13 cellular contexts compared by ENCODE assay signal in the genomic region with DNA sequence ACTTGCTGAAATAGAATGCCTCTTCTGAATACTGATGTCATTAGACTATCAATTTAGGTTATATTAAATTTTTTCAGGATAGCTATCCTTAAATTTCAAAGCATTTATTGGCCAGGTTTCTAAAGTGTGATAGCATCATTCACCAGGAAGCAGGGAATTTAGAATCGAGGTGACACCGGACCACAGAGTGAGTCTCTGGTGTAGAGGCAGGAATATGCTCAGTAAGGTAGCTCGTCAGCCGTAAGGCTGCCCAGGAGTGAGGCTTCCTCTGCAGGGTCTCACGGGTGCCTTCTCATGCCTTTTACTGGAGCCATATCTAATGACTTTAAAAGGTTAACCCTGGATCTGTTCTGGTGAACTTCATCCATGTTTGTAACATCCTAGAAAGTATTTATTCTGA.
DNase-seq lines count a peak whose midpoint lies in the region; ATAC-seq and TF ChIP-seq lines count a peak whose summit lies in the region.
"Had no signal": no experiment of that assay in that cellular context is flagged by ENCODE, and none has a peak within 500 bp of the region (broad histone marks: within the 10 kb centered on the region; RNA-seq: fewer than 3 reads in every experiment).

No MANE protein-coding gene starts in this region.

- H3K27ac ChIP-seq in breast epithelium, result peak overlapping the region; percentile 82 to 91
- peak overlapping the region; percentile 92 to 93 for H3K27ac ChIP-seq in mucosa of rectum (ENCODE audit: low read depth in 2 of 2, low read length in 2 of 2)

- no peaks in the 10 kb centered on the region for H3K27me3 ChIP-seq in breast epithelium
- no peaks in the 10 kb centered on the region for H3K27me3 ChIP-seq in mucosa of rectum (ENCODE audit: control insufficient read depth in 2 of 2, insufficient read depth in 2 of 2, low read length in 2 of 2)
- H3K27me3 ChIP-seq: dorsolateral prefrontal cortex had no signal

- H3K36me3 ChIP-seq in breast epithelium, result no peaks in the 10 kb centered on the region
- peaks cover 4 to 14% of the 10 kb centered on the region in 2 donors for H3K36me3 ChIP-seq in mucosa of rectum (ENCODE audit: control insufficient read depth in 2 of 2, insufficient read depth in 2 of 2, low read length in 2 of 2)

- intact Hi-C loops in breast epithelium (cut with DNase I; ENCODE audit: low total_unique reads), result no loop called here
- intact Hi-C loops in sciatic nerve (cut with DNase I), result no loop called here

- CTCF ChIA-PET in AG04449 (lab: Yijun Ruan, JAX), result interaction anchor here (0.6 to 4.5 kb wide), 10 partner anchors 9 to 821 kb away, joined by 3 to 32 read pairs (median 10); no protein-coding TSS in a partner anchor

- H3K4me3 ChIP-seq in AG04449 (ENCODE audit: low read depth, low read length) (peak overlapping the region; percentile 21; the same call in 1 of the 2 replicates), breast epithelium (peak overlapping the region in 1 of 3 donors; percentile 19), mucosa of rectum (ENCODE audit: low read length in 2 of 2) (peak overlapping the region in 1 of 2 donors; percentile 48)
- H3K4me3 ChIP-seq: dorsolateral prefrontal cortex had no signal

- no peak for TF ChIP-seq CTCF in AG04449 (IDR thresholded peaks at IDR 0.05; ENCODE audit: insufficient read depth, low read length, missing control alignments)
- TF ChIP-seq CTCF in breast epithelium (IDR thresholded peaks at IDR 0.05), result no peak
- TF ChIP-seq CTCF in GM13976 (IDR thresholded peaks at IDR 0.05; ENCODE audit: borderline replicate concordance, control extremely low read depth, extremely low read depth, insufficient read depth, missing control alignments), result no peak

- ATAC-seq in GM21447 (IDR thresholded peaks at IDR 0.05; ENCODE audit: unreplicated experiment) (no peak), sciatic nerve (no peak)

- POLR2A ChIA-PET in AG04449 (lab: Yijun Ruan, JAX), result interaction anchor here (0.7 to 3.8 kb wide), 7 partner anchors 9 to 891 kb away, joined by 3 to 37 read pairs (median 3); no protein-coding TSS in a partner anchor

- H3K4me1 ChIP-seq in breast epithelium (peaks cover 11 to 47% of the 10 kb centered on the region in 2 donors), mucosa of rectum (ENCODE audit: control insufficient read depth in 2 of 2, insufficient read depth in 2 of 2, low read length in 2 of 2) (peaks cover 51 to 79% of the 10 kb centered on the region in 2 donors)

- H3K9ac ChIP-seq in mucosa of rectum (ENCODE audit: low read depth in 1 of 2, low read length in 2 of 2), result peak overlapping the region; percentile 32 to 76

- TF ChIP-seq POLR2A in breast epithelium (IDR thresholded peaks at IDR 0.05), result no peak

- no peak for DNase-seq in AG04449 (ENCODE audit: low read depth, low spot score)
- peak; percentile 28 for DNase-seq in LHCN-M2 (ENCODE audit: low read depth)
- no peak for DNase-seq in breast epithelium (ENCODE audit: low spot score in 2 of 2)
- DNase-seq in NCI-H774 (lab: John Stamatoyannopoulos, UW), result no peak
- no peak for DNase-seq in sciatic nerve (ENCODE audit: low spot score)
- no peak for DNase-seq in GM13976 (ENCODE audit: low spot score)
- DNase-seq: DMS79; dorsolateral prefrontal cortex; KG1; midbrain; stimulated activated CD4-positive, alpha-beta T cell treated with anti-CD3 and anti-CD28 coated beads, Interleukin-4, amount 100 ng/mL, for 1 hour had no signal

- in situ Hi-C loops in GM13976 (cut with MboI; ENCODE audit: low sequenced_read_pairs, unreplicated experiment), result loop anchor here (5.0 kb wide), 1 partner anchor 128 kb away; no protein-coding TSS in a partner anchor

- H3K9me3 ChIP-seq in breast epithelium (no peaks in the 10 kb centered on the region), mucosa of rectum (ENCODE audit: control insufficient read depth in 2 of 2, low read length in 2 of 2) (no peaks in the 10 kb centered on the region)
